Comparison of ENCODE assay signal across 1 cellular context in the genomic region with DNA sequence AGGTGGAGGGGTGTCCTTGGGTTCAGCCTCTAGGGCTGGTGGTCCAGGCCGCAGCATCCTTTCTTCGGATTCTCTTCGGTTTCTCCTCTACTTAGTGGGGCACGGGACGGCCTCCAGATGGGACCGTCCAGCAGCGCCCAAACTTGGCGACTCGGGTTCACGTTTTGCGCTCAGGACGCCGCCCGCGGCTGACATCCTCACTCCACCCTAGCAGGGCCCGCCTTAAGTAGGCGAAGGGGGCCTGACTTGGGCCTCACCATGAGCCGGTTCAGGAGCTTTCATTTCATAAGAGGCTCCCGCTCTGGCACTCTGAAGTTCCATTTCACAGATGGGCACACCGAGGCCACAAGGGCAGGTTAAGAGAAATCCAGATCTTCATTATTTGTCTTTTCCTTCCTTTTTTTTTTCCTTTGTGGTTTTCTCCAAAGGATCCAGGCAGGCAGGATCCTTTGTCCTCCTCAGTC.
TF ChIP-seq lines count a peak whose summit lies in the region.

No MANE protein-coding gene starts in this region.

TF ChIP-seq in GM23338, 12 proteins besides CTCF, POLR2A, EP300 and RAD21 (continued from another document):
- TF ChIP-seq, protein P1, sequence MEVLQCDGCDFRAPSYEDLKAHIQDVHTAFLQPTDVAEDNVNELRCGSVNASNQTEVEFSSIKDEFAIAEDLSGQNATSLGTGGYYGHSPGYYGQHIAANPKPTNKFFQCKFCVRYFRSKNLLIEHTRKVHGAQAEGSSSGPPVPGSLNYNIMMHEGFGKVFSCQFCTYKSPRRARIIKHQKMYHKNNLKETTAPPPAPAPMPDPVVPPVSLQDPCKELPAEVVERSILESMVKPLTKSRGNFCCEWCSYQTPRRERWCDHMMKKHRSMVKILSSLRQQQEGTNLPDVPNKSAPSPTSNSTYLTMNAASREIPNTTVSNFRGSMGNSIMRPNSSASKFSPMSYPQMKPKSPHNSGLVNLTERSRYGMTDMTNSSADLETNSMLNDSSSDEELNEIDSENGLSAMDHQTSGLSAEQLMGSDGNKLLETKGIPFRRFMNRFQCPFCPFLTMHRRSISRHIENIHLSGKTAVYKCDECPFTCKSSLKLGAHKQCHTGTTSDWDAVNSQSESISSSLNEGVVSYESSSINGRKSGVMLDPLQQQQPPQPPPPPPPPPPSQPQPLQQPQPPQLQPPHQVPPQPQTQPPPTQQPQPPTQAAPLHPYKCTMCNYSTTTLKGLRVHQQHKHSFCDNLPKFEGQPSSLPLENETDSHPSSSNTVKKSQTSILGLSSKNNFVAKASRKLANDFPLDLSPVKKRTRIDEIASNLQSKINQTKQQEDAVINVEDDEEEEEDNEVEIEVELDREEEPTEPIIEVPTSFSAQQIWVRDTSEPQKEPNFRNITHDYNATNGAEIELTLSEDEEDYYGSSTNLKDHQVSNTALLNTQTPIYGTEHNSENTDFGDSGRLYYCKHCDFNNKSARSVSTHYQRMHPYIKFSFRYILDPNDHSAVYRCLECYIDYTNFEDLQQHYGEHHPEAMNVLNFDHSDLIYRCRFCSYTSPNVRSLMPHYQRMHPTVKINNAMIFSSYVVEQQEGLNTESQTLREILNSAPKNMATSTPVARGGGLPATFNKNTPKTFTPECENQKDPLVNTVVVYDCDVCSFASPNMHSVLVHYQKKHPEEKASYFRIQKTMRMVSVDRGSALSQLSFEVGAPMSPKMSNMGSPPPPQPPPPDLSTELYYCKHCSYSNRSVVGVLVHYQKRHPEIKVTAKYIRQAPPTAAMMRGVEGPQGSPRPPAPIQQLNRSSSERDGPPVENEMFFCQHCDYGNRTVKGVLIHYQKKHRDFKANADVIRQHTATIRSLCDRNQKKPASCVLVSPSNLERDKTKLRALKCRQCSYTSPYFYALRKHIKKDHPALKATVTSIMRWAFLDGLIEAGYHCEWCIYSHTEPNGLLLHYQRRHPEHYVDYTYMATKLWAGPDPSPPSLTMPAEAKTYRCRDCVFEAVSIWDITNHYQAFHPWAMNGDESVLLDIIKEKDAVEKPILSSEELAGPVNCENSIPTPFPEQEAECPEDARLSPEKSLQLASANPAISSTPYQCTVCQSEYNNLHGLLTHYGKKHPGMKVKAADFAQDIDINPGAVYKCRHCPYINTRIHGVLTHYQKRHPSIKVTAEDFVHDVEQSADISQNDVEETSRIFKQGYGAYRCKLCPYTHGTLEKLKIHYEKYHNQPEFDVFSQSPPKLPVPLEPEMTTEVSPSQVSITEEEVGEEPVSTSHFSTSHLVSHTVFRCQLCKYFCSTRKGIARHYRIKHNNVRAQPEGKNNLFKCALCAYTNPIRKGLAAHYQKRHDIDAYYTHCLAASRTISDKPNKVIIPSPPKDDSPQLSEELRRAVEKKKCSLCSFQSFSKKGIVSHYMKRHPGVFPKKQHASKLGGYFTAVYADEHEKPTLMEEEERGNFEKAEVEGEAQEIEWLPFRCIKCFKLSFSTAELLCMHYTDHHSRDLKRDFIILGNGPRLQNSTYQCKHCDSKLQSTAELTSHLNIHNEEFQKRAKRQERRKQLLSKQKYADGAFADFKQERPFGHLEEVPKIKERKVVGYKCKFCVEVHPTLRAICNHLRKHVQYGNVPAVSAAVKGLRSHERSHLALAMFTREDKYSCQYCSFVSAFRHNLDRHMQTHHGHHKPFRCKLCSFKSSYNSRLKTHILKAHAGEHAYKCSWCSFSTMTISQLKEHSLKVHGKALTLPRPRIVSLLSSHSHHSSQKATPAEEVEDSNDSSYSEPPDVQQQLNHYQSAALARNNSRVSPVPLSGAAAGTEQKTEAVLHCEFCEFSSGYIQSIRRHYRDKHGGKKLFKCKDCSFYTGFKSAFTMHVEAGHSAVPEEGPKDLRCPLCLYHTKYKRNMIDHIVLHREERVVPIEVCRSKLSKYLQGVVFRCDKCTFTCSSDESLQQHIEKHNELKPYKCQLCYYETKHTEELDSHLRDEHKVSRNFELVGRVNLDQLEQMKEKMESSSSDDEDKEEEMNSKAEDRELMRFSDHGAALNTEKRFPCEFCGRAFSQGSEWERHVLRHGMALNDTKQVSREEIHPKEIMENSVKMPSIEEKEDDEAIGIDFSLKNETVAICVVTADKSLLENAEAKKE (CRISPR knock-in tag; IDR thresholded peaks at IDR 0.05) = no peak
